Comparison of ENCODE assay signal across 14 cellular contexts in genomic region chr10:14523286-14523685, GRCh38.
DNase-seq lines count a peak whose midpoint lies in the region; ATAC-seq and TF ChIP-seq lines count a peak whose summit lies in the region.
"Had no signal": no experiment of that assay in that cellular context is flagged by ENCODE, and none has a peak within 500 bp of the region (broad histone marks: within the 10 kb centered on the region; RNA-seq: fewer than 3 reads in every experiment).

No MANE protein-coding gene starts in this region.

- H3K4me3 Mint-ChIP-seq in activated T-cell treated with anti-CD3 and anti-CD28 coated beads, Interleukin-2, amount 50 U/mL, for 72 hours: peak overlapping the region in 1 of 2 donors; percentile 34
- no peak overlapping the region for H3K4me3 Mint-ChIP-seq in activated CD8-positive, alpha-beta T cell treated with anti-CD3 and anti-CD28 coated beads for 36 hours

- no peaks in the 10 kb centered on the region for H3K9me2 ChIP-seq in OCI-LY7 (ENCODE audit: insufficient read depth, low read length)

- peak overlapping the region; percentile 82 for H3K27ac Mint-ChIP-seq in activated T-cell treated with anti-CD3 and anti-CD28 coated beads, Interleukin-2, amount 50 U/mL, for 72 hours
- H3K27ac Mint-ChIP-seq in activated CD8-positive, alpha-beta T cell treated with anti-CD3 and anti-CD28 coated beads for 36 hours: peak overlapping the region; percentile 22

- POLR2A ChIA-PET in activated CD8-positive, alpha-beta T cell treated with anti-CD3 and anti-CD28 coated beads for 36 hours (lab: Charles Lee): no interaction called here
- POLR2A ChIA-PET in OCI-LY7 (lab: Charles Lee): no interaction called here

- H3K27me3 Mint-ChIP-seq in activated T-cell treated with anti-CD3 and anti-CD28 coated beads, Interleukin-2, amount 50 U/mL, for 72 hours (ENCODE audit: low read depth): no peaks in the 10 kb centered on the region
- H3K27me3 Mint-ChIP-seq in activated CD8-positive, alpha-beta T cell treated with anti-CD3 and anti-CD28 coated beads for 36 hours: no peaks in the 10 kb centered on the region

- BruUV-seq in OCI-LY7 (replicated peaks; lab: Mats Ljungman, UMichigan): no TSS peak

- H3K9me3 Mint-ChIP-seq in activated T-cell treated with anti-CD3 and anti-CD28 coated beads, Interleukin-2, amount 50 U/mL, for 72 hours: no peaks in the 10 kb centered on the region
- H3K9me3 Mint-ChIP-seq in activated CD8-positive, alpha-beta T cell treated with anti-CD3 and anti-CD28 coated beads for 36 hours: no peaks in the 10 kb centered on the region

- peaks cover 5% of the 10 kb centered on the region; the same call in 1 of the 2 replicates for H4K20me1 ChIP-seq in OCI-LY7 (ENCODE audit: insufficient read depth, low read length)

- ATAC-seq in activated T-cell treated with anti-CD3 and anti-CD28 coated beads, Interleukin-2, amount 50 U/mL, for 72 hours (replicated peaks in 1 of 2): no peak
- ATAC-seq in activated CD8-positive, alpha-beta T cell treated with anti-CD3 and anti-CD28 coated beads for 36 hours: no peak
- no peak for ATAC-seq in HG02588 (IDR thresholded peaks at IDR 0.05; ENCODE audit: unreplicated experiment)
- ATAC-seq: sciatic nerve had no signal

- CTCF ChIA-PET in activated CD8-positive, alpha-beta T cell treated with anti-CD3 and anti-CD28 coated beads for 36 hours (lab: Charles Lee): interaction anchor here (1.2 to 1.6 kb wide), 2 partner anchors 14 to 20 kb away, joined by 4 to 5 read pairs; no protein-coding TSS in a partner anchor
- CTCF ChIA-PET in OCI-LY7 (lab: Charles Lee; ENCODE audit: unreplicated experiment): interaction anchor here (0.6 kb wide), 1 partner anchor 246 kb away, joined by 3 read pairs; no protein-coding TSS in a partner anchor

- intact Hi-C loops in activated CD8-positive, alpha-beta T cell treated with anti-CD3 and anti-CD28 coated beads for 36 hours (cut with micrococcal nuclease): no loop called here
- intact Hi-C loops in OCI-LY7 (cut with micrococcal nuclease; ENCODE audit: unreplicated experiment): no loop called here

- no peak for TF ChIP-seq CTCF in activated CD8-positive, alpha-beta T cell treated with anti-CD3 and anti-CD28 coated beads for 36 hours (IDR thresholded peaks at IDR 0.05)
- TF ChIP-seq CTCF in GM10266 (IDR thresholded peaks at IDR 0.05; ENCODE audit: control insufficient read depth, insufficient read depth, low read depth, missing control alignments) (no peak), OCI-LY7 (conservative IDR thresholded peaks at IDR 0.05; ENCODE audit: low read length) (no peak)

- no peaks in the 10 kb centered on the region for H3K4me1 ChIP-seq in OCI-LY7 (ENCODE audit: insufficient read depth, low read length, poor library complexity, severe bottlenecking)
- H3K4me1 ChIP-seq: ascending aorta had no signal

- peaks cover 41% of the 10 kb centered on the region for H3K4me1 Mint-ChIP-seq in activated T-cell treated with anti-CD3 and anti-CD28 coated beads, Interleukin-2, amount 50 U/mL, for 72 hours (ENCODE audit: low read depth)
- H3K4me1 Mint-ChIP-seq in activated CD8-positive, alpha-beta T cell treated with anti-CD3 and anti-CD28 coated beads for 36 hours (ENCODE audit: low read depth): peaks cover 59% of the 10 kb centered on the region

- H3K27ac ChIP-seq in OCI-LY7 (ENCODE audit: low read depth, low read length, poor library complexity, severe bottlenecking): no peak overlapping the region
- H3K27ac ChIP-seq: ascending aorta had no signal

- peaks cover 39% of the 10 kb centered on the region for H3K79me2 ChIP-seq in OCI-LY7 (ENCODE audit: insufficient read depth, low read depth, low read length)

- no peaks in the 10 kb centered on the region for H3K9me3 ChIP-seq in OCI-LY7 (ENCODE audit: low read length)
- H3K9me3 ChIP-seq: ascending aorta had no signal

- H3K36me3 ChIP-seq in OCI-LY7 (ENCODE audit: insufficient read depth, low read length): peaks cover 99% of the 10 kb centered on the region

- no peak for DNase-seq in activated T-cell treated with anti-CD3 and anti-CD28 coated beads, Interleukin-2, amount 50 U/mL, for 72 hours
- no peak for DNase-seq in activated T-cell treated with anti-CD3 and anti-CD28 coated beads for 4 hours
- DNase-seq in activated CD8-positive, alpha-beta T cell treated with anti-CD3 and anti-CD28 coated beads for 36 hours: no peak
- DNase-seq in kidney glomerular epithelial cell (lab: John Stamatoyannopoulos, UW): peak; percentile 87
- peak; percentile 48 for DNase-seq in renal cortical epithelial cell (ENCODE audit: low read depth)
- DNase-seq in GM10266 (ENCODE audit: extremely low spot score): no peak
- DNase-seq in OCI-LY7 (ENCODE audit: low spot score): no peak
- DNase-seq: activated CD4-positive, alpha-beta T cell treated with anti-CD3 and anti-CD28 coated beads, Interleukin-2, amount 50 U/mL, for 4 hours; hippocampal formation; kidney; NCI-H1694 had no signal

- H3K4me2 ChIP-seq in OCI-LY7 (ENCODE audit: low read length): no peak overlapping the region

- no peak overlapping the region for H2AFZ ChIP-seq in OCI-LY7 (ENCODE audit: low read length)

- no peak overlapping the region for H3K4me3 ChIP-seq in OCI-LY7 (ENCODE audit: low read depth, low read length, poor library complexity, severe bottlenecking)
- H3K4me3 ChIP-seq: ascending aorta had no signal

- peaks cover 14 to 53% of the 10 kb centered on the region in 2 donors for H3K36me3 Mint-ChIP-seq in activated T-cell treated with anti-CD3 and anti-CD28 coated beads, Interleukin-2, amount 50 U/mL, for 72 hours (ENCODE audit: insufficient read depth in 2 of 2)
- H3K36me3 Mint-ChIP-seq in activated CD8-positive, alpha-beta T cell treated with anti-CD3 and anti-CD28 coated beads for 36 hours (ENCODE audit: low read depth): peaks cover 60% of the 10 kb centered on the region

Comparison
In these comparisons a context has a peak if more than half of its experiments do, and no peak if none do; other contexts are left out.
1. DNase-seq: peak in kidney glomerular epithelial cell (single experiment) and renal cortical epithelial cell (single experiment); none in activated T-cell treated with anti-CD3 and anti-CD28 coated beads, Interleukin-2, amount 50 U/mL, for 72 hours (0 of 2), activated T-cell treated with anti-CD3 and anti-CD28 coated beads for 4 hours (single experiment), activated CD8-positive, alpha-beta T cell treated with anti-CD3 and anti-CD28 coated beads for 36 hours (single experiment), GM10266 (single experiment) and OCI-LY7 (single experiment).